In the genomic region with DNA sequence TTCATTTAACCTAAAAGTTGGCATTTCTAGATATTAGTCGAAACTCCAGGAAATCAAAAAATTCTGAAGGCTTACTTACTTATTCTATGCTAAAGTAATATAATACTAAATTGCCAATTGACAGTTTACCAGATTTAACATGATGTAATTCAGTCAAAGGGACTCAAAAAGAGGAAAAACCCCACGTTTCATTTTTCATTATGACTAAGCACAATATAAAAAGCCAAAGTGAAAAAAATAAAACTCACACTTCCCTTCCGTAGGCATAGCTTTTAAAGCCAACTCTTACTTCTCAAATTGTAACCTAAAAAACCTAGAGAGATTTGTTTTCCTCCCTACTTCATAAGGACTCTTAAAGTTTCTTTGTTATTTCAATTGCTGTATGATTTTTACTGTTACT, we compare ENCODE assay signal across 9 cellular contexts.
DNase-seq lines count a peak whose midpoint lies in the region; ATAC-seq lines count a peak whose summit lies in the region.
"Had no signal": no experiment of that assay in that cellular context is flagged by ENCODE, and none has a peak within 500 bp of the region (broad histone marks: within the 10 kb centered on the region; RNA-seq: fewer than 3 reads in every experiment).

No MANE protein-coding gene starts in this region.

- peaks cover 46% of the 10 kb centered on the region for H3K36me3 Mint-ChIP-seq in activated T-cell treated with anti-CD3 and anti-CD28 coated beads, Interleukin-2, amount 50 U/mL, for 4 hours (ENCODE audit: insufficient read depth)
- H3K36me3 Mint-ChIP-seq in activated CD4-positive, alpha-beta memory T cell treated with anti-CD3 and anti-CD28 coated beads, Interleukin-2, amount 10 ng/mL, durations not matched to agents 7 days and 5 days (ENCODE audit: low read depth): peaks cover 60% of the 10 kb centered on the region

- POLR2A ChIA-PET in activated CD4-positive, alpha-beta memory T cell treated with anti-CD3 and anti-CD28 coated beads, Interleukin-2, amount 10 ng/mL, durations not matched to agents 7 days and 5 days (lab: Charles Lee): interaction anchor here (1.1 to 2.7 kb wide), 4 partner anchors 24 to 1003 kb away, joined by 3 to 7 read pairs (median 4); no protein-coding TSS in a partner anchor

- H3K36me3 ChIP-seq in MG63: peaks cover 42% of the 10 kb centered on the region

- peak; percentile 58 to 63 for ATAC-seq in activated T-cell treated with anti-CD3 and anti-CD28 coated beads, Interleukin-2, amount 50 U/mL, for 4 hours
- peak; percentile 95 for ATAC-seq in HG03060 (IDR thresholded peaks at IDR 0.05; ENCODE audit: low read depth, unreplicated experiment)

- no peaks in the 10 kb centered on the region for H3K27me3 Mint-ChIP-seq in activated T-cell treated with anti-CD3 and anti-CD28 coated beads, Interleukin-2, amount 50 U/mL, for 4 hours (ENCODE audit: low read depth)
- no peaks in the 10 kb centered on the region for H3K27me3 Mint-ChIP-seq in activated CD4-positive, alpha-beta memory T cell treated with anti-CD3 and anti-CD28 coated beads, Interleukin-2, amount 10 ng/mL, durations not matched to agents 7 days and 5 days

- H3K27me3 ChIP-seq in MG63: no peaks in the 10 kb centered on the region
- H3K27me3 ChIP-seq: cardiac muscle cell had no signal

- peak overlapping the region; percentile 42 for H3K27ac Mint-ChIP-seq in activated CD4-positive, alpha-beta memory T cell treated with anti-CD3 and anti-CD28 coated beads, Interleukin-2, amount 10 ng/mL, durations not matched to agents 7 days and 5 days

- CTCF ChIA-PET in activated CD4-positive, alpha-beta memory T cell treated with anti-CD3 and anti-CD28 coated beads, Interleukin-2, amount 10 ng/mL, durations not matched to agents 7 days and 5 days (lab: Charles Lee): interaction anchor here (1.2 kb wide), 1 partner anchor 10 kb away, joined by 3 read pairs; no protein-coding TSS in a partner anchor

- no peaks in the 10 kb centered on the region for H3K9me3 ChIP-seq in MG63

- H3K4me3 ChIP-seq in MG63: no peak overlapping the region
- H3K4me3 ChIP-seq: cardiac muscle cell had no signal

- H3K9me3 Mint-ChIP-seq in activated T-cell treated with anti-CD3 and anti-CD28 coated beads, Interleukin-2, amount 50 U/mL, for 4 hours: no peaks in the 10 kb centered on the region
- H3K9me3 Mint-ChIP-seq in activated CD4-positive, alpha-beta memory T cell treated with anti-CD3 and anti-CD28 coated beads, Interleukin-2, amount 10 ng/mL, durations not matched to agents 7 days and 5 days: no peaks in the 10 kb centered on the region

- H3K4me3 Mint-ChIP-seq in activated T-cell treated with anti-CD3 and anti-CD28 coated beads, Interleukin-2, amount 50 U/mL, for 4 hours: no peak overlapping the region
- H3K4me3 Mint-ChIP-seq in activated CD4-positive, alpha-beta memory T cell treated with anti-CD3 and anti-CD28 coated beads, Interleukin-2, amount 10 ng/mL, durations not matched to agents 7 days and 5 days: no peak overlapping the region

- DNase-seq in activated T-cell treated with anti-CD3 and anti-CD28 coated beads, Interleukin-2, amount 50 U/mL, for 4 hours: no peak
- DNase-seq in activated T-cell treated with anti-CD3 and anti-CD28 coated beads for 4 hours: no peak
- DNase-seq in activated CD4-positive, alpha-beta memory T cell treated with anti-CD3 and anti-CD28 coated beads, Interleukin-2, amount 10 ng/mL, durations not matched to agents 7 days and 5 days: no peak
- DNase-seq in stromal cell of bone marrow (ENCODE audit: low read depth): peak; percentile 50
- DNase-seq in AG20443 (ENCODE audit: low spot score): no peak
- DNase-seq in MG63: no peak
- no peak for DNase-seq in COLO668 (lab: John Stamatoyannopoulos, UW; ENCODE audit: unreplicated experiment)

- H3K4me1 Mint-ChIP-seq in activated T-cell treated with anti-CD3 and anti-CD28 coated beads, Interleukin-2, amount 50 U/mL, for 4 hours (ENCODE audit: low read depth): peaks cover 32% of the 10 kb centered on the region
- H3K4me1 Mint-ChIP-seq in activated CD4-positive, alpha-beta memory T cell treated with anti-CD3 and anti-CD28 coated beads, Interleukin-2, amount 10 ng/mL, durations not matched to agents 7 days and 5 days: peaks cover 14% of the 10 kb centered on the region
